31 cellular contexts compared by ENCODE assay signal in the genomic region with DNA sequence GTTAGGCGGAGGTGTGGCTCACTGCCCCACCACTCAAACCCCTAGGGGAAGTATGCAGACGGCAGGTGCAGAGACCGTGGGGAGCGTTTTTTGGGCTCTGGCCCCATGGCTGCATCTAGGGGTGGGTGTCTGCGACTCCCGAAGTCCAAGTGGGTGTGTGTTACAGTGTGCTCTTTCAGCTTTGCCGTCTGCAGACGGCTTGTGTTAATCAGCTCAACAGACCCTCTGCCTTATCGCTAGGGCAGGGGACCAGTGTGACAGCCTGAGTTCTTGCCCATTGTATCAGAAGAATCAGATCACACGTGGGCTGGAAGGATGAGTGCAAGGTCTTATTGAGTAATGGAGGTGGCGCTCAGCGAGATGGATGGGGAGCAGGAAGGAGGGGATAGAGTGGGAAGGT.
"Had no signal": no experiment of that assay in that cellular context is flagged by ENCODE, and none has a peak within 500 bp of the region (broad histone marks: within the 10 kb centered on the region; RNA-seq: fewer than 3 reads in every experiment).

No MANE protein-coding gene starts in this region.

- H3K9me3 ChIP-seq: ascending aorta, neutrophil, upper lobe of right lung had no signal

- H3K36me3 Mint-ChIP-seq: activated naive CD4-positive, alpha-beta T cell treated with anti-CD3 and anti-CD28 coated beads, Interleukin-2, amount 10 ng/mL, durations not matched to agents 7 days and 5 days; activated naive CD8-positive, alpha-beta T cell treated with anti-CD3 and anti-CD28 coated beads, Interleukin-2, amount 10 ng/mL, durations not matched to agents 7 days and 5 days; brain; immature natural killer cell; mesothelial cell of epicardium; naive B cell; stimulated activated effector memory CD8-positive, alpha-beta T cell treated with anti-CD3 and anti-CD28 coated beads, Interleukin-12 subunit alpha, Interleukin-12 subunit beta, amount 100 ng/mL, for 72 hours had no signal

- DNase-seq: activated CD4-positive, alpha-beta T cell treated with anti-CD3 and anti-CD28 coated beads for 4 hours; activated CD4-positive, alpha-beta T cell treated with anti-CD3 and anti-CD28 coated beads, Interleukin-2, amount 50 U/mL, for 4 hours; activated CD4-positive, CD25-positive, alpha-beta regulatory T cell; activated effector memory CD4-positive, alpha-beta T cell treated with Interleukin-2 at 50 U/mL for 16 hours; activated naive CD4-positive, alpha-beta T cell treated with anti-CD3 and anti-CD28 coated beads, Interleukin-2, amount 10 ng/mL, durations not matched to agents 7 days and 5 days; activated naive CD8-positive, alpha-beta T cell treated with anti-CD3 and anti-CD28 coated beads, Interleukin-2, amount 10 ng/mL, durations not matched to agents 7 days and 5 days; activated T-cell treated with anti-CD3 and anti-CD28 coated beads for 4 hours; head of caudate nucleus; hypothalamus; immature natural killer cell; kidney; mammary epithelial cell; naive B cell; retina; stimulated activated CD4-positive, alpha-beta T cell treated with anti-CD3 and anti-CD28 coated beads, Interleukin-12 subunit alpha, Interleukin-12 subunit beta, amount 100 ng/mL, for 4 hours; stimulated activated CD4-positive, alpha-beta T cell treated with anti-CD3 and anti-CD28 coated beads, Interleukin-4, amount 100 ng/mL, for 24 hours; T-helper 17 cell; T1000; upper lobe of right lung had no signal

- H3K27ac Mint-ChIP-seq: activated naive CD4-positive, alpha-beta T cell treated with anti-CD3 and anti-CD28 coated beads, Interleukin-2, amount 10 ng/mL, durations not matched to agents 7 days and 5 days; activated naive CD8-positive, alpha-beta T cell treated with anti-CD3 and anti-CD28 coated beads, Interleukin-2, amount 10 ng/mL, durations not matched to agents 7 days and 5 days; immature natural killer cell; mesothelial cell of epicardium; progenitor cell of endocrine pancreas; stimulated activated effector memory CD8-positive, alpha-beta T cell treated with anti-CD3 and anti-CD28 coated beads, Interleukin-12 subunit alpha, Interleukin-12 subunit beta, amount 100 ng/mL, for 72 hours; stimulated activated naive CD8-positive, alpha-beta T cell treated with anti-CD3 and anti-CD28 coated beads, Interleukin-15, Interleukin-2, amounts not matched to agents 100 ng/mL and 50 ng/mL, for 24 hours; T-helper 17 cell had no signal

- H3K4me3 ChIP-seq: ascending aorta, cardiac muscle cell, coronary artery, skin epidermis, upper lobe of right lung had no signal

- ATAC-seq: sciatic nerve; stimulated activated effector memory CD8-positive, alpha-beta T cell treated with anti-CD3 and anti-CD28 coated beads, Interleukin-12 subunit alpha, Interleukin-12 subunit beta, amount 100 ng/mL, for 72 hours; T-helper 17 cell; upper lobe of right lung had no signal

- H3K27me3 ChIP-seq: ascending aorta, cardiac muscle cell, neutrophil, upper lobe of right lung had no signal

- H3K4me3 Mint-ChIP-seq: activated naive CD4-positive, alpha-beta T cell treated with anti-CD3 and anti-CD28 coated beads, Interleukin-2, amount 10 ng/mL, durations not matched to agents 7 days and 5 days; activated naive CD8-positive, alpha-beta T cell treated with anti-CD3 and anti-CD28 coated beads, Interleukin-2, amount 10 ng/mL, durations not matched to agents 7 days and 5 days; brain; immature natural killer cell; mesothelial cell of epicardium; naive B cell; stimulated activated effector memory CD8-positive, alpha-beta T cell treated with anti-CD3 and anti-CD28 coated beads, Interleukin-12 subunit alpha, Interleukin-12 subunit beta, amount 100 ng/mL, for 72 hours; stimulated activated naive CD8-positive, alpha-beta T cell treated with anti-CD3 and anti-CD28 coated beads, Interleukin-15, Interleukin-2, amounts not matched to agents 100 ng/mL and 50 ng/mL, for 24 hours; T-helper 17 cell had no signal

- H3K9me3 Mint-ChIP-seq: activated naive CD4-positive, alpha-beta T cell treated with anti-CD3 and anti-CD28 coated beads, Interleukin-2, amount 10 ng/mL, durations not matched to agents 7 days and 5 days; activated naive CD8-positive, alpha-beta T cell treated with anti-CD3 and anti-CD28 coated beads, Interleukin-2, amount 10 ng/mL, durations not matched to agents 7 days and 5 days; brain; immature natural killer cell; mesothelial cell of epicardium; naive B cell; stimulated activated effector memory CD8-positive, alpha-beta T cell treated with anti-CD3 and anti-CD28 coated beads, Interleukin-12 subunit alpha, Interleukin-12 subunit beta, amount 100 ng/mL, for 72 hours; stimulated activated naive CD8-positive, alpha-beta T cell treated with anti-CD3 and anti-CD28 coated beads, Interleukin-15, Interleukin-2, amounts not matched to agents 100 ng/mL and 50 ng/mL, for 24 hours had no signal

- H3K4me1 Mint-ChIP-seq: activated naive CD4-positive, alpha-beta T cell treated with anti-CD3 and anti-CD28 coated beads, Interleukin-2, amount 10 ng/mL, durations not matched to agents 7 days and 5 days; activated naive CD8-positive, alpha-beta T cell treated with anti-CD3 and anti-CD28 coated beads, Interleukin-2, amount 10 ng/mL, durations not matched to agents 7 days and 5 days; immature natural killer cell had no signal

- H3K4me1 ChIP-seq: ascending aorta, upper lobe of right lung had no signal

- H3K36me3 ChIP-seq: ascending aorta, cardiac muscle cell, neutrophil, upper lobe of right lung had no signal

- H3K27ac ChIP-seq: ascending aorta, cardiac muscle cell, coronary artery, neutrophil, skin epidermis, upper lobe of right lung had no signal

- FAIRE-seq: endothelial cell of umbilical vein, kidney had no signal
